ENCODE assay signal across 11 cellular contexts in the genomic region with DNA sequence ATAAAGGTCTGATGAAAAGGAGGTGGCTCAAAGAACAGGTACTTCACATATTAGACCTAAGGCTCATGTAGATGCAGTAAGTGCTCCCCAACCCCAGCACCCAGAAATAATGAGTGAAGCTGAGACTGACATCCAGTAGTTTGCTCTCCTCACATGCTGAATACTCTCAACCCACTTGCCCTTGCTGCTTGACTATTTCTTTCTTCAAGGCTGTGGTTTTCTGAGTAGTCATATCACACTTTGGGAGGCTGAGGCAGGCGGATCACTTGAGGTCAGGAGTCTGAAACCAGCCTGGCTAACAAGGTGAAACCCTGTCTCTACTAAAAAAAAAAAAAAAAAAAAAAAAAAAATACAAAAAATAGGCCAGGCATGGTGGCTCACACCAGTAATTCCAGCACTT. TPM values are rescaled to one million over a fixed set of nuclear protein-coding genes. Genes with fewer than 3 reads are reported as not detected.
A peak's percentile ranks its signal among the peaks of the same experiment; 100 is the strongest.
DNase-seq lines count a peak whose midpoint lies in the region; ATAC-seq lines count a peak whose summit lies in the region.
"Had no signal": no experiment of that assay in that cellular context is flagged by ENCODE, and none has a peak within 500 bp of the region (broad histone marks: within the 10 kb centered on the region; RNA-seq: fewer than 3 reads in every experiment).

No MANE protein-coding gene starts in this region.

- H3K27ac Mint-ChIP-seq in activated CD4-positive, alpha-beta memory T cell treated with anti-CD3 and anti-CD28 coated beads for 36 hours = no peak overlapping the region
- H3K27ac Mint-ChIP-seq: CD4-positive, CD25-positive, alpha-beta regulatory T cell had no signal

- no peaks in the 10 kb centered on the region for H3K27me3 Mint-ChIP-seq in activated CD4-positive, alpha-beta memory T cell treated with anti-CD3 and anti-CD28 coated beads for 36 hours
- H3K27me3 Mint-ChIP-seq: CD4-positive, CD25-positive, alpha-beta regulatory T cell had no signal

- peaks cover 4% of the 10 kb centered on the region for H3K4me1 Mint-ChIP-seq in activated CD4-positive, alpha-beta memory T cell treated with anti-CD3 and anti-CD28 coated beads for 36 hours (ENCODE audit: low read depth)
- H3K4me1 Mint-ChIP-seq: CD4-positive, CD25-positive, alpha-beta regulatory T cell had no signal

- no peaks in the 10 kb centered on the region for H3K9me3 Mint-ChIP-seq in activated CD4-positive, alpha-beta memory T cell treated with anti-CD3 and anti-CD28 coated beads for 36 hours

- ATAC-seq in GM18517 (IDR thresholded peaks at IDR 0.05; ENCODE audit: unreplicated experiment) = peak; percentile 56
- peak; percentile 91 for ATAC-seq in GM19351 (IDR thresholded peaks at IDR 0.05; ENCODE audit: unreplicated experiment)
- peak; percentile 90 for ATAC-seq in HG02884 (IDR thresholded peaks at IDR 0.05; ENCODE audit: unreplicated experiment)

- peak; percentile 37 for DNase-seq in activated CD4-positive, alpha-beta memory T cell treated with anti-CD3 and anti-CD28 coated beads for 36 hours
- DNase-seq in NCI-H146 treated with DMSO at 0.1 percent for 48 hours (lab: John Stamatoyannopoulos, UW; ENCODE audit: unreplicated experiment) (no peak), NCI-H524 (lab: John Stamatoyannopoulos, UW) (no peak), NCI-H69 (lab: John Stamatoyannopoulos, UW) (no peak)
- DNase-seq: activated naive CD4-positive, alpha-beta T cell treated with Interleukin-2 at 50 U/mL for 16 hours; central memory CD4-positive, alpha-beta T cell; islet precursor cell had no signal

- intact Hi-C loops in activated CD4-positive, alpha-beta memory T cell treated with anti-CD3 and anti-CD28 coated beads for 36 hours (cut with micrococcal nuclease) = no loop called here

- H3K4me3 Mint-ChIP-seq in activated CD4-positive, alpha-beta memory T cell treated with anti-CD3 and anti-CD28 coated beads for 36 hours = no peak overlapping the region
- H3K4me3 Mint-ChIP-seq: CD4-positive, CD25-positive, alpha-beta regulatory T cell had no signal

- POLR2A ChIA-PET in activated CD4-positive, alpha-beta memory T cell treated with anti-CD3 and anti-CD28 coated beads for 36 hours (lab: Charles Lee) = no interaction called here

- CTCF ChIA-PET in activated CD4-positive, alpha-beta memory T cell treated with anti-CD3 and anti-CD28 coated beads for 36 hours (lab: Charles Lee) = no interaction called here

- H3K36me3 Mint-ChIP-seq in activated CD4-positive, alpha-beta memory T cell treated with anti-CD3 and anti-CD28 coated beads for 36 hours = no peaks in the 10 kb centered on the region
- H3K36me3 Mint-ChIP-seq: CD4-positive, CD25-positive, alpha-beta regulatory T cell had no signal

RNA-seq across cellular contexts. Expression of a gene that starts 51.5 kb away (rescaled TPM):
- 100 to 1,000 TPM; 132 to 141 TPM for total RNA-seq in activated CD4-positive, alpha-beta memory T cell treated with anti-CD3 and anti-CD28 coated beads for 36 hours
